Comparison of ENCODE assay signal across 8 cellular contexts in genomic region chr13:27533155-27533643, GRCh38.
DNase-seq lines count a peak whose midpoint lies in the region; ATAC-seq and TF ChIP-seq lines count a peak whose summit lies in the region.

No MANE protein-coding gene starts in this region.

- H3K79me2 ChIP-seq in KMS-11 (ENCODE audit: insufficient read depth, low read depth), result no peaks in the 10 kb centered on the region

- H3K36me3 Mint-ChIP-seq in progenitor cell of endocrine pancreas (ENCODE audit: insufficient read depth), result peaks cover 5% of the 10 kb centered on the region

- H3K4me1 ChIP-seq in KMS-11 (ENCODE audit: low read depth, poor library complexity, severe bottlenecking), result no peaks in the 10 kb centered on the region
- no peaks in the 10 kb centered on the region for H3K4me1 ChIP-seq in ascending aorta
- peaks cover 9% of the 10 kb centered on the region for H3K4me1 ChIP-seq in left ventricle myocardium inferior

- H3K9me3 ChIP-seq in ascending aorta (no peaks in the 10 kb centered on the region), left ventricle myocardium inferior (replicated peaks) (peaks cover 4% of the 10 kb centered on the region)

- DNase-seq in COLO668 (lab: John Stamatoyannopoulos, UW; ENCODE audit: unreplicated experiment), result peak; percentile 95
- peak; percentile 73 for DNase-seq in SW480 (ENCODE audit: low spot score)
- peak; percentile 18 to 84 for DNase-seq in ascending aorta (ENCODE audit: low spot score in 2 of 2)
- DNase-seq in left ventricle myocardium inferior, result peak; percentile 84
- DNase-seq in progenitor cell of endocrine pancreas (ENCODE audit: low spot score, unreplicated experiment), result peak; percentile 88

- peaks cover 4% of the 10 kb centered on the region for H3K27me3 Mint-ChIP-seq in progenitor cell of endocrine pancreas

- H3K36me3 ChIP-seq in KMS-11 (ENCODE audit: insufficient read depth) (no peaks in the 10 kb centered on the region), ascending aorta (no peaks in the 10 kb centered on the region), left ventricle myocardium inferior (no peaks in the 10 kb centered on the region)

- 0 out of 2 replicates have a peak overlapping the region, but pooled peaks have one; percentile 23 for H3K4me2 ChIP-seq in KMS-11

- intact Hi-C loops in ascending aorta (cut with DNase I) (loop anchor here (1.0 to 10.0 kb wide), 3 partner anchors 156 to 452 kb away; partner anchors contain the start of gene URAD), left ventricle myocardium inferior (cut with micrococcal nuclease) (loop anchor here (5.0 kb wide), 1 partner anchor 294 kb away; no protein-coding TSS in a partner anchor)

- TF ChIP-seq CTCF in KMS-11 (conservative IDR thresholded peaks at IDR 0.05; ENCODE audit: low read depth, low read length) (peak; percentile 75), ascending aorta (IDR thresholded peaks at IDR 0.05) (peak; percentile 78 to 88 (median 86)), left ventricle myocardium inferior (IDR thresholded peaks at IDR 0.05; ENCODE audit: borderline replicate concordance) (peak; percentile 97), progenitor cell of endocrine pancreas (IDR thresholded peaks at IDR 0.05; ENCODE audit: unreplicated experiment) (peak; percentile 98)

- no peak overlapping the region for H3K4me3 ChIP-seq in KMS-11 (IDR thresholded peaks at IDR 0.05; ENCODE audit: insufficient read depth, low read depth, low read length)
- H3K4me3 ChIP-seq in ascending aorta, result no peak overlapping the region
- peak overlapping the region; percentile 50 for H3K4me3 ChIP-seq in left ventricle myocardium inferior

- H3K27ac Mint-ChIP-seq in progenitor cell of endocrine pancreas, result peak overlapping the region; percentile 86

- H3K9me3 Mint-ChIP-seq in progenitor cell of endocrine pancreas (ENCODE audit: low read depth), result peaks cover 5% of the 10 kb centered on the region

- no peak overlapping the region for H3K27ac ChIP-seq in KMS-11
- H3K27ac ChIP-seq in ascending aorta, result no peak overlapping the region
- H3K27ac ChIP-seq in left ventricle myocardium inferior (replicated peaks), result no peak overlapping the region

- H2AFZ ChIP-seq in KMS-11 (ENCODE audit: low read depth), result no peak overlapping the region; the same call in 1 of the 2 replicates

- H4K20me1 ChIP-seq in KMS-11 (ENCODE audit: insufficient read depth), result no peaks in the 10 kb centered on the region

- H3K27me3 ChIP-seq in KMS-11 (ENCODE audit: insufficient read depth, low read depth) (no peaks in the 10 kb centered on the region), ascending aorta (no peaks in the 10 kb centered on the region), left ventricle myocardium inferior (ENCODE audit: low read depth) (no peaks in the 10 kb centered on the region)

- no peak overlapping the region for H3K9ac ChIP-seq in KMS-11

- H3K4me3 Mint-ChIP-seq in progenitor cell of endocrine pancreas (ENCODE audit: low read depth), result peak overlapping the region; percentile 28

- no peaks in the 10 kb centered on the region for H3K4me1 Mint-ChIP-seq in progenitor cell of endocrine pancreas (ENCODE audit: low read depth)

- ATAC-seq in GM19351 (IDR thresholded peaks at IDR 0.05; ENCODE audit: unreplicated experiment) (no peak), HG03354 (IDR thresholded peaks at IDR 0.05; ENCODE audit: poor library complexity, severe bottlenecking, unreplicated experiment) (no peak)
